Comparison of ENCODE assay signal across 16 cellular contexts in the genomic region with DNA sequence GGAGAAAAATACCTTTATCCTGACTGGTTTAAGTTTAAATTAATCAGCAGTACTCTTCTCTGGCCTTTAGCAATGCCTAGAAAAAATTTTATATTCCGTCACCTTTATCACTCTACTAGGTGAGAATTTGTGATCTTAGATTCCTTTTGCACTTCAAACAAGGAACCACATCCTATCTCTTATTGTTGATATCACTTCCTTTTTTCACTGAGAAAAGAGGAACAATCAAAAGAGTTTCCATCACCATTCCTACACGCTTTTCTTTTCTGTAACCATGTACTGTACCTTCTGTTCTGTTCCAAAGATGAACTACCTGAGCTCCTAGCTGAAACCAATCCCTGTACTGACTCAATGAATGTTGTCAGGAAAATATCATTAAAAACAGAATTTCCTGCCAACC.
"Had no signal": no experiment of that assay in that cellular context is flagged by ENCODE, and none has a peak within 500 bp of the region (broad histone marks: within the 10 kb centered on the region; RNA-seq: fewer than 3 reads in every experiment).

No MANE protein-coding gene starts in this region.

- H3K4me1 ChIP-seq: esophagus squamous epithelium, neural progenitor cell, prostate gland, tibial artery had no signal

- H3K9me3 ChIP-seq: esophagus squamous epithelium, prostate gland, tibial artery had no signal

- H3K27ac ChIP-seq: cardiac muscle cell, esophagus squamous epithelium, neural progenitor cell, prostate gland, tibial artery had no signal

- H3K36me3 ChIP-seq: cardiac muscle cell, esophagus squamous epithelium, neural progenitor cell, prostate gland, tibial artery had no signal

- H3K27me3 ChIP-seq: cardiac muscle cell, esophagus squamous epithelium, neural progenitor cell, tibial artery had no signal

- ATAC-seq: left ventricle myocardium superior; naive thymus-derived CD4-positive, alpha-beta T cell; right cardiac atrium; stimulated activated naive CD8-positive, alpha-beta T cell treated with anti-CD3 and anti-CD28 coated beads, Interleukin-15, Interleukin-2, amounts not matched to agents 100 U/mL and 50 U/mL, for 24 hours had no signal

- DNase-seq: activated CD4-positive, alpha-beta T cell treated with anti-CD3 and anti-CD28 coated beads, Interleukin-2, amount 50 U/mL, for 4 hours; activated naive CD8-positive, alpha-beta T cell treated with anti-CD3 and anti-CD28 coated beads for 36 hours; amniotic stem cell; dermis blood vessel endothelial cell; effector memory CD4-positive, alpha-beta T cell; esophagus squamous epithelium; left ventricle myocardium superior; mesenchymal stem cell; naive thymus-derived CD4-positive, alpha-beta T cell; right cardiac atrium; stimulated activated naive CD8-positive, alpha-beta T cell treated with anti-CD3 and anti-CD28 coated beads, Interleukin-15, Interleukin-2, amounts not matched to agents 100 U/mL and 50 U/mL, for 24 hours; substantia nigra; tibial artery had no signal

- H3K4me3 ChIP-seq: cardiac muscle cell, esophagus squamous epithelium, neural progenitor cell, prostate gland, tibial artery had no signal
